Comparison of ENCODE assay signal across 12 cellular contexts in the genomic region with DNA sequence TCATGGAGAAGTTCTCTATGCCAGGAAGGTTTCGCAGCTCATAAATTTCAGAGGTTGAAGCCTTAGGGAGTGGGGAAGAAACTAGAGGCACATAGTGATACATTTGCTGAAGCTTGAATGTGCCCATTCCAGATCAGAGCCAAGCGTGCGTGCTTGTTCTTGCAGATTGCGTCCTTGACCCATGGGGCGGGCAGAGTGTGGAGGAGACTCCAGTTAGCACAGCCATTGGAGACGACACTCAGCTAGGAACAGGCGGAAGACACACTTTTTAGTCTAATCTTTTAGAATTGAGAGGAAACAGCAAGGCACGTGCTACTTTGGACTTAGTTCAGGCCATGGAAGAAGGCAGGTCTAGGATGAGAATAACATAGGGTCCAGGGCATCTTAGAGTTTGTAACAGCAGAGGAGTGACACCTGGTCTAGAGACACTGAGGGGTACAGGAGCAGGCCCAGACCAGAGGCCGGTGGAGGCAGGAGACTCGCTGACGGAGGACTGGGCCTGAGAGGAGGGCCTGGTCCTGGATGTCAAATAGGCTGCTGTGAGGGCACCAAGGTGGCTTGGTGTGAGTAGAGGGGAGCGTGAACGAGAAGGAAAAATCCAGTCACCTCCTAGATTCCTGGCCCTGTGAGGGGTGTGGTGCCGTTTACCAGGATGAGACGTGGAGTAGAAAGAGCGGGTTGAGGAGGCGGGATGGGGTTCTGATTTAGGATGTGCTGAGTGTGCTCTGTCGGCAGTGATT.
"Had no signal": no experiment of that assay in that cellular context is flagged by ENCODE, and none has a peak within 500 bp of the region (broad histone marks: within the 10 kb centered on the region; RNA-seq: fewer than 3 reads in every experiment).

No MANE protein-coding gene starts in this region.

- H3K36me3 ChIP-seq: breast epithelium had no signal

- H3K27me3 Mint-ChIP-seq: activated CD4-positive, alpha-beta memory T cell treated with anti-CD3 and anti-CD28 coated beads for 36 hours; activated naive CD8-positive, alpha-beta T cell treated with anti-CD3 and anti-CD28 coated beads, Interleukin-2, amount 10 ng/mL, durations not matched to agents 7 days and 5 days had no signal

- ATAC-seq: foreskin keratinocyte had no signal

- DNase-seq: activated CD4-positive, alpha-beta memory T cell treated with anti-CD3 and anti-CD28 coated beads for 36 hours; activated CD4-positive, CD25-positive, alpha-beta regulatory T cell treated with anti-CD3 and anti-CD28 coated beads, Interleukin-2, amount 50 U/mL, for 72 hours; activated naive CD8-positive, alpha-beta T cell treated with anti-CD3 and anti-CD28 coated beads, Interleukin-2, amount 10 ng/mL, durations not matched to agents 7 days and 5 days; anterior cingulate cortex; foreskin keratinocyte; kidney; SJCRH30; SW 1271 had no signal

- H3K4me1 ChIP-seq: breast epithelium, foreskin keratinocyte, SJCRH30 had no signal

- H3K27ac Mint-ChIP-seq: activated CD4-positive, alpha-beta memory T cell treated with anti-CD3 and anti-CD28 coated beads for 36 hours; activated naive CD8-positive, alpha-beta T cell treated with anti-CD3 and anti-CD28 coated beads, Interleukin-2, amount 10 ng/mL, durations not matched to agents 7 days and 5 days; activated T-helper 2 cell treated with anti-CD3 and anti-CD28 coated beads, Interferon-gamma antibody, Interleukin-2, Interleukin-4, amounts not matched to agents 10 μg/mL and 5 μg/mL and 100 μg/mL, durations not matched to agents 14 hours and 24 hours and 36 hours; T-helper 2 cell treated with Interferon-gamma antibody and Interleukin-4, amounts not matched to agents 5 μg/mL and 100 μg/mL, for 36 hours had no signal

- H3K4me3 Mint-ChIP-seq: activated CD4-positive, alpha-beta memory T cell treated with anti-CD3 and anti-CD28 coated beads for 36 hours; activated naive CD8-positive, alpha-beta T cell treated with anti-CD3 and anti-CD28 coated beads, Interleukin-2, amount 10 ng/mL, durations not matched to agents 7 days and 5 days; T-helper 2 cell treated with Interferon-gamma antibody and Interleukin-4, amounts not matched to agents 5 μg/mL and 100 μg/mL, for 36 hours had no signal

- H3K9me3 ChIP-seq: SJCRH30 had no signal

- H3K4me3 ChIP-seq: breast epithelium, SJCRH30, smooth muscle cell had no signal

- H3K27ac ChIP-seq: breast epithelium, foreskin keratinocyte, SJCRH30 had no signal

- FAIRE-seq: kidney had no signal

- H3K27me3 ChIP-seq: breast epithelium, foreskin keratinocyte, SJCRH30 had no signal
